Comparison of ENCODE assay signal across 14 cellular contexts in the genomic region with DNA sequence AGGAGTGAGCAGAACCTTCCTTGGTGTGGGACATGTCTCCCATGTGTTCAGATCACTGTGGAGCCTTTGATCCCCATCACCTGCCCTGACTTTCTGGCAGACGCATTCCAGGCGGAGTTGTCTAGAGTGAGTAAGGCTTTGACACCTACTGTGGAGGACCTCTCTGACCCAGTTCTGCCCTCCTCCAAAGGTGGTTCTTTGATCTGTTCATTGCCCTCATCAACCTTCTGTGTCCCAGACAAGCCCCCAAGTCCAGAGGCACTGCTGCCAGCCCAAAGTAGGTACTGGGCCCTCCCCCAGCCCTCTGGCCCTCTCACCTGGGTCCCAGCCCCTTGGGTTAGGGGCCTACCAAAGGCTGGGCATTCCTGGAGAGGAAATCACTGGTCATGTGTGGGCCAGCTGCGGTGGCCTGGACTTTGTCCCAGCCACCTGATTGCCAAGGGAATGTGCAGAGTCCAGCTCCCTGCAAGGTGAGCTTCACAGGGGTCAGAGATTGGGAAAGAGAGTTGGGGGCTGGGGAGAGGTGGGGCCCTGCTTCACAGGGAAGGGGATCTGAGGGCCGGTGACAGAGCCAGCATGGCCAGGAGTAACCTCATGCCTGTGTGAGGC. TPM values are rescaled to one million over a fixed set of nuclear protein-coding genes. Genes with fewer than 3 reads are reported as not detected.
DNase-seq lines count a peak whose midpoint lies in the region; ATAC-seq and TF ChIP-seq lines count a peak whose summit lies in the region.
"Had no signal": no experiment of that assay in that cellular context is flagged by ENCODE, and none has a peak within 500 bp of the region (broad histone marks: within the 10 kb centered on the region; RNA-seq: fewer than 3 reads in every experiment).

No MANE protein-coding gene starts in this region.

- H3K9me3 ChIP-seq in endodermal cell (ENCODE audit: control insufficient read depth, low read length), result no peaks in the 10 kb centered on the region
- no peaks in the 10 kb centered on the region for H3K9me3 ChIP-seq in mucosa of descending colon
- no peaks in the 10 kb centered on the region for H3K9me3 ChIP-seq in stomach

- H3K9me3 Mint-ChIP-seq in WTC11, result no peaks in the 10 kb centered on the region
- H3K9me3 Mint-ChIP-seq in endodermal cell, result no peaks in the 10 kb centered on the region

- WGBS in endodermal cell (ENCODE audit: insufficient coverage in 1 of 2, insufficient read length in 1 of 2), 2 experiments, result 90 to 100% methylated on average over 3 to 4 of the region's 4 CpGs
- 65 to 76% (median 72%) methylated on average over 3 to 4 of the region's 4 CpGs for WGBS in stomach, 5 donors

- H3K27me3 ChIP-seq in endodermal cell (ENCODE audit: control insufficient read depth, insufficient read depth, low read length, poor library complexity, severe bottlenecking), result no peaks in the 10 kb centered on the region
- H3K27me3 ChIP-seq in stomach, result peaks cover 0 to 11% (median 0%) of the 10 kb centered on the region in 3 donors

- no peak overlapping the region for H3K9ac ChIP-seq in endodermal cell (ENCODE audit: extremely low read depth, low read length, poor library complexity, severe bottlenecking)
- H3K9ac ChIP-seq: GM23248 had no signal

- CTCF ChIA-PET in WTC11 (lab: Charles Lee), result interaction anchor here (1.5 kb wide), 1 partner anchor 44 kb away, joined by 3 read pairs; no protein-coding TSS in a partner anchor

- DNase-seq in WTC11 (ENCODE audit: low spot score), result no peak
- DNase-seq in endodermal cell, result peak; percentile 29
- DNase-seq in mucosa of descending colon, result peak in 2 of 3 donors; percentile 35 to 60
- DNase-seq in stomach, result peak; percentile 47
- DNase-seq in foreskin melanocyte, result no peak
- DNase-seq in NCI-H82 treated with DMSO at 0.1 percent for 48 hours (lab: John Stamatoyannopoulos, UW; ENCODE audit: unreplicated experiment), result no peak
- DNase-seq: GM23248, KBM-7, NCI-H1436 treated with DMSO at 0.1 percent for 48 hours, NCI-H2029 treated with DMSO at 0.1 percent for 48 hours, NCI-H2171 treated with DMSO at 0.1 percent for 48 hours, NCI-H748 treated with DMSO at 0.1 percent for 48 hours, PC-3 had no signal

- no peak for ATAC-seq in WTC11
- ATAC-seq in mucosa of descending colon, result peak; percentile 56
- no peak for ATAC-seq in HG03095 (IDR thresholded peaks at IDR 0.05; ENCODE audit: unreplicated experiment)
- ATAC-seq: PC-3 had no signal

- H3K4me3 ChIP-seq in endodermal cell (ENCODE audit: low read length) (no peak overlapping the region), mucosa of descending colon (no peak overlapping the region), stomach (no peak overlapping the region)
- H3K4me3 ChIP-seq: GM23248 had no signal

- no peak for TF ChIP-seq POLR2A in stomach (IDR thresholded peaks at IDR 0.05)

- H3K36me3 ChIP-seq in endodermal cell (ENCODE audit: control insufficient read depth, insufficient read depth, low read length) (no peaks in the 10 kb centered on the region), mucosa of descending colon (ENCODE audit: low read depth) (no peaks in the 10 kb centered on the region), stomach (no peaks in the 10 kb centered on the region)

- POLR2A ChIA-PET in WTC11 (lab: Charles Lee), result no interaction called here

- H3K4me1 ChIP-seq in endodermal cell (ENCODE audit: control insufficient read depth, insufficient read depth, low read length) (no peaks in the 10 kb centered on the region), mucosa of descending colon (ENCODE audit: low read depth) (peaks cover 21% of the 10 kb centered on the region), stomach (peaks cover 5 to 24% (median 14%) of the 10 kb centered on the region in 4 donors)

- no peak for TF ChIP-seq EP300 in stomach (IDR thresholded peaks at IDR 0.05)

- H3K27me3 Mint-ChIP-seq in WTC11 (ENCODE audit: low read depth), result peaks cover 18% of the 10 kb centered on the region
- peaks cover 33% of the 10 kb centered on the region for H3K27me3 Mint-ChIP-seq in endodermal cell (ENCODE audit: insufficient read depth)

- H3K27ac Mint-ChIP-seq in WTC11 (no peak overlapping the region), endodermal cell (no peak overlapping the region)

- H3K4me3 Mint-ChIP-seq in WTC11, result no peak overlapping the region
- H3K4me3 Mint-ChIP-seq in endodermal cell, result no peak overlapping the region

- no peak for TF ChIP-seq CTCF in WTC11 (IDR thresholded peaks at IDR 0.05)
- TF ChIP-seq CTCF in endodermal cell (conservative IDR thresholded peaks at IDR 0.05), result no peak
- TF ChIP-seq CTCF in mucosa of descending colon (IDR thresholded peaks at IDR 0.05), result no peak
- TF ChIP-seq CTCF in stomach (IDR thresholded peaks at IDR 0.05), result no peak

- H3K4me1 Mint-ChIP-seq in WTC11 (no peaks in the 10 kb centered on the region), endodermal cell (peaks cover 2% of the 10 kb centered on the region)

- H3K27ac ChIP-seq in endodermal cell (ENCODE audit: low read depth, low read length) (no peak overlapping the region), stomach (no peak overlapping the region)
- H3K27ac ChIP-seq: GM23248 had no signal

- H3K36me3 Mint-ChIP-seq in WTC11 (no peaks in the 10 kb centered on the region), endodermal cell (ENCODE audit: low read depth) (no peaks in the 10 kb centered on the region)

- intact Hi-C loops in mucosa of descending colon (cut with DNase I, micrococcal nuclease) (no loop called here), stomach (cut with DNase I; ENCODE audit: low total_unique reads) (no loop called here)

TF ChIP-seq in WTC11, 78 proteins besides CTCF, POLR2A, EP300 and RAD21:
- TF ChIP-seq, protein P1, sequence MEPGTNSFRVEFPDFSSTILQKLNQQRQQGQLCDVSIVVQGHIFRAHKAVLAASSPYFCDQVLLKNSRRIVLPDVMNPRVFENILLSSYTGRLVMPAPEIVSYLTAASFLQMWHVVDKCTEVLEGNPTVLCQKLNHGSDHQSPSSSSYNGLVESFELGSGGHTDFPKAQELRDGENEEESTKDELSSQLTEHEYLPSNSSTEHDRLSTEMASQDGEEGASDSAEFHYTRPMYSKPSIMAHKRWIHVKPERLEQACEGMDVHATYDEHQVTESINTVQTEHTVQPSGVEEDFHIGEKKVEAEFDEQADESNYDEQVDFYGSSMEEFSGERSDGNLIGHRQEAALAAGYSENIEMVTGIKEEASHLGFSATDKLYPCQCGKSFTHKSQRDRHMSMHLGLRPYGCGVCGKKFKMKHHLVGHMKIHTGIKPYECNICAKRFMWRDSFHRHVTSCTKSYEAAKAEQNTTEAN (CRISPR knock-in tag; IDR thresholded peaks at IDR 0.05), result no peak
- peak; percentile 20; the same call in 1 of the 2 replicates for TF ChIP-seq GABPB1 (CRISPR knock-in tag; IDR thresholded peaks at IDR 0.05)

RNA-seq across cellular contexts. Expression of a gene that starts 12.1 kb away (rescaled TPM):
- total RNA-seq in WTC11 (2021) (39.8 to 47.9 TPM (median 45.4 TPM) in 3 replicates), endodermal cell (10 to 100 TPM; 45.2 to 49.4 TPM), mucosa of descending colon (10 to 100 TPM; 30.3 to 37.6 (median 34.3) TPM), stomach (10 to 100 TPM; 11.7 to 40.7 (median 14.3) TPM)
- 38.3 TPM for polyA plus RNA-seq in endodermal cell (2013, experiment 1 of 2)
- 31.3 TPM for polyA plus RNA-seq in endodermal cell (2013, experiment 2 of 2)
- 10 to 100 TPM; 26.2 to 31.1 (median 26.6) TPM for polyA plus RNA-seq in stomach

Comparison
In these comparisons a context has a peak if more than half of its experiments do, and no peak if none do; other contexts are left out.
1. DNase-seq: peak in endodermal cell (single experiment), mucosa of descending colon (2 of 3) and stomach (single experiment); none in WTC11 (single experiment), foreskin melanocyte (single experiment) and NCI-H82 treated with DMSO at 0.1 percent for 48 hours (single experiment).